ENCODE assay signal across 8 cellular contexts in genomic region chr22:24525416-24526037, GRCh38.
DNase-seq lines count a peak whose midpoint lies in the region; ATAC-seq and TF ChIP-seq lines count a peak whose summit lies in the region.

No MANE protein-coding gene starts in this region.

- no peak overlapping the region for H3K4me3 Mint-ChIP-seq in central memory CD8-positive, alpha-beta T cell

- H3K27ac Mint-ChIP-seq in central memory CD8-positive, alpha-beta T cell (ENCODE audit: low read depth) = no peak overlapping the region

- H3K9me3 Mint-ChIP-seq in central memory CD8-positive, alpha-beta T cell = no peaks in the 10 kb centered on the region

- peak; percentile 96 for TF ChIP-seq CTCF in GM12873 (IDR thresholded peaks at IDR 0.05; ENCODE audit: insufficient read depth, low read depth, low read length, missing control alignments)

- H3K4me1 Mint-ChIP-seq in central memory CD8-positive, alpha-beta T cell = peaks cover 6% of the 10 kb centered on the region

- H3K36me3 Mint-ChIP-seq in central memory CD8-positive, alpha-beta T cell (ENCODE audit: insufficient read depth) = no peaks in the 10 kb centered on the region

- H3K27me3 Mint-ChIP-seq in central memory CD8-positive, alpha-beta T cell = no peaks in the 10 kb centered on the region

- ATAC-seq in HG02885 (IDR thresholded peaks at IDR 0.05; ENCODE audit: poor library complexity, unreplicated experiment) = peak; percentile 65
- ATAC-seq in activated CD4-positive, CD25-positive, alpha-beta regulatory T cell treated with anti-CD3 and anti-CD28 coated beads, Interleukin-2, amount 50 U/mL, for 24 hours = peak; percentile 93 to 95
- peak; percentile 94 for ATAC-seq in central memory CD8-positive, alpha-beta T cell (replicated peaks; ENCODE audit: extremely low read depth, poor library complexity, severe bottlenecking)
- ATAC-seq in GM18519 (IDR thresholded peaks at IDR 0.05; ENCODE audit: low FRiP score, unreplicated experiment) = no peak

- DNase-seq in NCI-H2171 treated with DMSO at 0.1 percent for 48 hours (lab: John Stamatoyannopoulos, UW) (peak; percentile 74), left kidney (ENCODE audit: low read depth, low spot score) (peak; percentile 79)
- peak; percentile 70 to 75 for DNase-seq in central memory CD8-positive, alpha-beta T cell (ENCODE audit: low spot score in 2 of 2)
- peak; percentile 49 to 81 (median 59) for DNase-seq in stimulated activated CD4-positive, alpha-beta T cell treated with anti-CD3 and anti-CD28 coated beads, TNF-alpha, amount 100 ng/mL, for 24 hours (ENCODE audit: low read depth in 3 of 3)
